Comparison of ENCODE assay signal across 1 cellular context in the genomic region with DNA sequence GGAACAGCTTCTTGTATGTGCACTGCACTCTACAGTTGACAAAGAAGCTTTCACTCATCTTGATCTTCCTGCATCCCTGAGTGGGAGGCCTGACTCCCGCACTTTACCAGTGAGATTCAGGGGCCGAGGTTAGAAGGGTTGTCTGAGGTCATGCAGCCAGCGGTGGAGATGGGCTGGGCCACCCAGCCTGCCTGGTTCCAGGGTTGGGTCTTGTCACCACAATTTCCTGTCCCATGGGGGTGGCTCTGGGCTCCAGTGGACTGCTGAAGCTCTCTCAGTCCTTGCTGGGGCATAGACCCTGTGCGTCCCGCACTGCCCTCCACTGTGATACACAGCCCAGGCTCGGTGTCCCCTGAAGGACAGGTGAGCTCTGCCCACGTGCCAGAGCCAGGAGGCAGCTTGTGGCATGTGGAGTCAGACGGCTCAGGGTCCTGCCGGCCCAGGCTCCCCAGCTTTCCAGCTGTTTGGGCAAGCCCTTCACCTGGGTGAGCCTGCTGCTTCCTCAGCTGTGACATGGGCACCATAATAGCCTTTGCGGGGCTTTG.
A peak's percentile ranks its signal among the peaks of the same experiment; 100 is the strongest.
TF ChIP-seq lines count a peak whose summit lies in the region.

No MANE protein-coding gene starts in this region.

TF ChIP-seq in HepG2, 621 proteins besides CTCF, POLR2A, EP300 and RAD21:
- no peak for TF ChIP-seq HDAC6 (IDR thresholded peaks at IDR 0.05; ENCODE audit: low read depth, low read length)
- TF ChIP-seq, protein P1, sequence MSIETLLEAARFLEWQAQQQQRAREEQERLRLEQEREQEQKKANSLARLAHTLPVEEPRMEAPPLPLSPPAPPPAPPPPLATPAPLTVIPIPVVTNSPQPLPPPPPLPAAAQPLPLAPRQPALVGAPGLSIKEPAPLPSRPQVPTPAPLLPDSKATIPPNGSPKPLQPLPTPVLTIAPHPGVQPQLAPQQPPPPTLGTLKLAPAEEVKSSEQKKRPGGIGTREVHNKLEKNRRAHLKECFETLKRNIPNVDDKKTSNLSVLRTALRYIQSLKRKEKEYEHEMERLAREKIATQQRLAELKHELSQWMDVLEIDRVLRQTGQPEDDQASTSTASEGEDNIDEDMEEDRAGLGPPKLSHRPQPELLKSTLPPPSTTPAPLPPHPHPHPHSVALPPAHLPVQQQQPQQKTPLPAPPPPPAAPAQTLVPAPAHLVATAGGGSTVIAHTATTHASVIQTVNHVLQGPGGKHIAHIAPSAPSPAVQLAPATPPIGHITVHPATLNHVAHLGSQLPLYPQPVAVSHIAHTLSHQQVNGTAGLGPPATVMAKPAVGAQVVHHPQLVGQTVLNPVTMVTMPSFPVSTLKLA (IDR thresholded peaks at IDR 0.05), result 0 out of 2 replicates have a peak, but pooled peaks have one; percentile 5
- TF ChIP-seq, protein P2, sequence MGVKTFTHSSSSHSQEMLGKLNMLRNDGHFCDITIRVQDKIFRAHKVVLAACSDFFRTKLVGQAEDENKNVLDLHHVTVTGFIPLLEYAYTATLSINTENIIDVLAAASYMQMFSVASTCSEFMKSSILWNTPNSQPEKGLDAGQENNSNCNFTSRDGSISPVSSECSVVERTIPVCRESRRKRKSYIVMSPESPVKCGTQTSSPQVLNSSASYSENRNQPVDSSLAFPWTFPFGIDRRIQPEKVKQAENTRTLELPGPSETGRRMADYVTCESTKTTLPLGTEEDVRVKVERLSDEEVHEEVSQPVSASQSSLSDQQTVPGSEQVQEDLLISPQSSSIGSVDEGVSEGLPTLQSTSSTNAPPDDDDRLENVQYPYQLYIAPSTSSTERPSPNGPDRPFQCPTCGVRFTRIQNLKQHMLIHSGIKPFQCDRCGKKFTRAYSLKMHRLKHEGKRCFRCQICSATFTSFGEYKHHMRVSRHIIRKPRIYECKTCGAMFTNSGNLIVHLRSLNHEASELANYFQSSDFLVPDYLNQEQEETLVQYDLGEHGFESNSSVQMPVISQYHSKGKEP (CRISPR knock-in tag; IDR thresholded peaks at IDR 0.05), result no peak
